ENCODE assay signal across 10 cellular contexts in genomic region chr1:43648448-43648847, GRCh38. TPM values are rescaled to one million over a fixed set of nuclear protein-coding genes. Genes with fewer than 3 reads are reported as not detected.
DNase-seq lines count a peak whose midpoint lies in the region; ATAC-seq and TF ChIP-seq lines count a peak whose summit lies in the region.
"Had no signal": no experiment of that assay in that cellular context is flagged by ENCODE, and none has a peak within 500 bp of the region (broad histone marks: within the 10 kb centered on the region; RNA-seq: fewer than 3 reads in every experiment).

No MANE protein-coding gene starts in this region.

- peak overlapping the region; percentile 91 for H3K27ac ChIP-seq in hepatocyte
- H3K27ac ChIP-seq in heart right ventricle, result no peak overlapping the region

- H3K4me2 ChIP-seq in hepatocyte, result peak overlapping the region; percentile 77

- H3K4me1 ChIP-seq in hepatocyte (ENCODE audit: insufficient read depth) (no peaks in the 10 kb centered on the region), heart right ventricle (peaks cover 9 to 35% (median 19%) of the 10 kb centered on the region in 9 donors)

- peaks cover 31% of the 10 kb centered on the region for H3K79me2 ChIP-seq in hepatocyte

- H3K9me3 Mint-ChIP-seq in activated naive CD4-positive, alpha-beta T cell treated with anti-CD3 and anti-CD28 coated beads, Interleukin-2, amount 50 U/mL, for 24 hours, result no peaks in the 10 kb centered on the region
- no peaks in the 10 kb centered on the region for H3K9me3 Mint-ChIP-seq in WTC11

- intact Hi-C loops in heart right ventricle (cut with DNase I), result loop anchor here in 3 of 10 donors (10.0 kb wide), 2 partner anchors 114 to 124 kb away; partner anchors contain the start of gene PTPRF (in 1 of the 3)

- DNase-seq in activated naive CD4-positive, alpha-beta T cell (lab: John Stamatoyannopoulos, UW), result no peak
- DNase-seq in WTC11 (ENCODE audit: low spot score), result no peak
- DNase-seq in hepatocyte (ENCODE audit: low spot score), result no peak
- DNase-seq in stimulated activated CD4-positive, alpha-beta T cell treated with anti-CD3 and anti-CD28 coated beads, Interleukin-15, amount 100 ng/mL, for 24 hours, result no peak
- DNase-seq in COR-L47 (lab: John Stamatoyannopoulos, UW), result no peak
- DNase-seq in occipital lobe (lab: John Stamatoyannopoulos, UW), result no peak
- DNase-seq in heart right ventricle, result no peak
- DNase-seq: T1000 had no signal

- CTCF ChIA-PET in WTC11 (lab: Charles Lee), result no interaction called here

- H2AFZ ChIP-seq in hepatocyte, result no peak overlapping the region

- H3K4me3 ChIP-seq in hepatocyte (no peak overlapping the region), heart right ventricle (no peak overlapping the region)

- no peak overlapping the region for H3K27ac Mint-ChIP-seq in activated naive CD4-positive, alpha-beta T cell treated with anti-CD3 and anti-CD28 coated beads, Interleukin-2, amount 50 U/mL, for 24 hours
- H3K27ac Mint-ChIP-seq in WTC11, result peak overlapping the region; percentile 100; the same call in 1 of the 2 replicates

- WGBS in hepatocyte (ENCODE audit: low lambda C conversion rate, missing lambda C conversion rate), result 88% methylated on average over 5 of the region's 5 CpGs
- WGBS in heart right ventricle, 2 donors, result 81 to 88% methylated on average over 5 of the region's 5 CpGs

- H3K36me3 Mint-ChIP-seq in activated naive CD4-positive, alpha-beta T cell treated with anti-CD3 and anti-CD28 coated beads, Interleukin-2, amount 50 U/mL, for 24 hours, result peaks cover under 1% of the 10 kb centered on the region
- peaks cover under 1% of the 10 kb centered on the region for H3K36me3 Mint-ChIP-seq in WTC11

- no peaks in the 10 kb centered on the region for H3K36me3 ChIP-seq in hepatocyte (replicated peaks; ENCODE audit: insufficient read depth, low read depth)
- peaks cover 0 to 8% (median 0%) of the 10 kb centered on the region in 9 donors for H3K36me3 ChIP-seq in heart right ventricle

- H4K20me1 ChIP-seq in hepatocyte (ENCODE audit: insufficient read depth, poor library complexity, severe bottlenecking), result peaks cover 29% of the 10 kb centered on the region

- H3K4me1 Mint-ChIP-seq in activated naive CD4-positive, alpha-beta T cell treated with anti-CD3 and anti-CD28 coated beads, Interleukin-2, amount 50 U/mL, for 24 hours, result peaks cover 25% of the 10 kb centered on the region
- peaks cover 24% of the 10 kb centered on the region for H3K4me1 Mint-ChIP-seq in WTC11

- H3K27me3 Mint-ChIP-seq in activated naive CD4-positive, alpha-beta T cell treated with anti-CD3 and anti-CD28 coated beads, Interleukin-2, amount 50 U/mL, for 24 hours, result peaks cover 1% of the 10 kb centered on the region
- H3K27me3 Mint-ChIP-seq in WTC11 (ENCODE audit: low read depth), result peaks cover 19% of the 10 kb centered on the region

- no peak for ATAC-seq in WTC11
- ATAC-seq in heart right ventricle, result no peak
- ATAC-seq: gastroesophageal sphincter had no signal

- TF ChIP-seq CTCF in WTC11 (IDR thresholded peaks at IDR 0.05) (no peak), hepatocyte (IDR thresholded peaks at IDR 0.05; ENCODE audit: poor library complexity) (no peak), heart right ventricle (IDR thresholded peaks at IDR 0.05) (no peak)

- H3K9me2 ChIP-seq in hepatocyte (replicated peaks; ENCODE audit: insufficient read depth), result no peaks in the 10 kb centered on the region

- H3K4me3 Mint-ChIP-seq in activated naive CD4-positive, alpha-beta T cell treated with anti-CD3 and anti-CD28 coated beads, Interleukin-2, amount 50 U/mL, for 24 hours, result peak overlapping the region; percentile 77
- peak overlapping the region; percentile 96 for H3K4me3 Mint-ChIP-seq in WTC11

- H3K27me3 ChIP-seq in hepatocyte (no peaks in the 10 kb centered on the region), heart right ventricle (peaks cover 0 to 5% (median 0%) of the 10 kb centered on the region in 7 donors)

- POLR2A ChIA-PET in WTC11 (lab: Charles Lee), result no interaction called here

- H3K9me3 ChIP-seq in hepatocyte (ENCODE audit: low read depth), result no peaks in the 10 kb centered on the region
- H3K9me3 ChIP-seq in heart right ventricle, result no peaks in the 10 kb centered on the region
- H3K9me3 ChIP-seq: gastroesophageal sphincter had no signal

TF ChIP-seq in WTC11, 78 proteins besides CTCF, POLR2A, EP300 and RAD21:
- TF ChIP-seq CBFB (CRISPR knock-in tag; IDR thresholded peaks at IDR 0.05; ENCODE audit: low read depth), result no peak
- TF ChIP-seq JAZF1 (CRISPR knock-in tag; IDR thresholded peaks at IDR 0.05), result no peak
- TF ChIP-seq ZBTB43 (CRISPR knock-in tag; IDR thresholded peaks at IDR 0.05), result no peak
- no peak for TF ChIP-seq SMAD4 (CRISPR knock-in tag; IDR thresholded peaks at IDR 0.05)
- no peak for TF ChIP-seq ZBTB21 (CRISPR knock-in tag; IDR thresholded peaks at IDR 0.05; ENCODE audit: borderline replicate concordance)
- no peak for TF ChIP-seq SP1 (CRISPR knock-in tag; conservative IDR thresholded peaks at IDR 0.05)
- no peak for TF ChIP-seq EMX1 (CRISPR knock-in tag; IDR thresholded peaks at IDR 0.05)
- TF ChIP-seq ATF1 (CRISPR knock-in tag; IDR thresholded peaks at IDR 0.05), result no peak
- TF ChIP-seq ZSCAN18 (CRISPR knock-in tag; IDR thresholded peaks at IDR 0.05), result no peak
- no peak for TF ChIP-seq IRF2 (CRISPR knock-in tag; IDR thresholded peaks at IDR 0.05; ENCODE audit: borderline replicate concordance, low read depth)
- no peak for TF ChIP-seq NFYB (CRISPR knock-in tag; conservative IDR thresholded peaks at IDR 0.05; ENCODE audit: low read depth)
- no peak for TF ChIP-seq CREB1 (CRISPR knock-in tag; IDR thresholded peaks at IDR 0.05)
- no peak for TF ChIP-seq GTF2I (CRISPR knock-in tag; conservative IDR thresholded peaks at IDR 0.05)
- no peak for TF ChIP-seq ZNF219 (CRISPR knock-in tag; IDR thresholded peaks at IDR 0.05; ENCODE audit: borderline replicate concordance)
- no peak for TF ChIP-seq ZNF671 (CRISPR knock-in tag; IDR thresholded peaks at IDR 0.05)
- TF ChIP-seq ATF6 (CRISPR knock-in tag; IDR thresholded peaks at IDR 0.05), result no peak
- no peak for TF ChIP-seq RORB (CRISPR knock-in tag; IDR thresholded peaks at IDR 0.05)
- no peak for TF ChIP-seq USF1 (CRISPR knock-in tag; IDR thresholded peaks at IDR 0.05)
- TF ChIP-seq, protein P1, sequence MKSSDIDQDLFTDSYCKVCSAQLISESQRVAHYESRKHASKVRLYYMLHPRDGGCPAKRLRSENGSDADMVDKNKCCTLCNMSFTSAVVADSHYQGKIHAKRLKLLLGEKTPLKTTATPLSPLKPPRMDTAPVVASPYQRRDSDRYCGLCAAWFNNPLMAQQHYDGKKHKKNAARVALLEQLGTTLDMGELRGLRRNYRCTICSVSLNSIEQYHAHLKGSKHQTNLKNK (CRISPR knock-in tag; IDR thresholded peaks at IDR 0.05), result no peak

RNA-seq across cellular contexts. Expression of gene KDM4A, which starts 1.5 kb away (rescaled TPM):
- total RNA-seq in WTC11 (2021) (76.5 to 78.3 TPM (median 76.7 TPM) in 3 replicates), hepatocyte (35.5 and 51.5 TPM in 2 replicates), occipital lobe (51.2 TPM), heart right ventricle (10 to 100 TPM; 11.3 to 26.7 (median 19.6) TPM)
- polyA plus RNA-seq in hepatocyte (22.4 and 24.7 TPM in 2 replicates), heart right ventricle (1 to 10 TPM; 5.9 to 6.1 TPM)

RNA-seq across cellular contexts. Expression of gene ST3GAL3, which starts 58.9 kb away (rescaled TPM):
- total RNA-seq in WTC11 (2021) (8.6 to 10.3 TPM (median 8.9 TPM) in 3 replicates), hepatocyte (6.2 and 7.1 TPM in 2 replicates), occipital lobe (25.7 TPM), heart right ventricle (10 to 100 TPM; 27.7 to 39.3 (median 32.2) TPM)
- polyA plus RNA-seq in hepatocyte (6.3 and 7.7 TPM in 2 replicates), heart right ventricle (10 to 100 TPM; 14.5 to 27.4 TPM)
